1 cellular context compared by ENCODE assay signal in genomic region chr3:147518465-147518864, GRCh38.
TF ChIP-seq lines count a peak whose summit lies in the region.

No MANE protein-coding gene starts in this region.

TF ChIP-seq in H1, 55 proteins besides CTCF, POLR2A, EP300 and RAD21 (continued from another document):
- TF ChIP-seq, protein P1, sequence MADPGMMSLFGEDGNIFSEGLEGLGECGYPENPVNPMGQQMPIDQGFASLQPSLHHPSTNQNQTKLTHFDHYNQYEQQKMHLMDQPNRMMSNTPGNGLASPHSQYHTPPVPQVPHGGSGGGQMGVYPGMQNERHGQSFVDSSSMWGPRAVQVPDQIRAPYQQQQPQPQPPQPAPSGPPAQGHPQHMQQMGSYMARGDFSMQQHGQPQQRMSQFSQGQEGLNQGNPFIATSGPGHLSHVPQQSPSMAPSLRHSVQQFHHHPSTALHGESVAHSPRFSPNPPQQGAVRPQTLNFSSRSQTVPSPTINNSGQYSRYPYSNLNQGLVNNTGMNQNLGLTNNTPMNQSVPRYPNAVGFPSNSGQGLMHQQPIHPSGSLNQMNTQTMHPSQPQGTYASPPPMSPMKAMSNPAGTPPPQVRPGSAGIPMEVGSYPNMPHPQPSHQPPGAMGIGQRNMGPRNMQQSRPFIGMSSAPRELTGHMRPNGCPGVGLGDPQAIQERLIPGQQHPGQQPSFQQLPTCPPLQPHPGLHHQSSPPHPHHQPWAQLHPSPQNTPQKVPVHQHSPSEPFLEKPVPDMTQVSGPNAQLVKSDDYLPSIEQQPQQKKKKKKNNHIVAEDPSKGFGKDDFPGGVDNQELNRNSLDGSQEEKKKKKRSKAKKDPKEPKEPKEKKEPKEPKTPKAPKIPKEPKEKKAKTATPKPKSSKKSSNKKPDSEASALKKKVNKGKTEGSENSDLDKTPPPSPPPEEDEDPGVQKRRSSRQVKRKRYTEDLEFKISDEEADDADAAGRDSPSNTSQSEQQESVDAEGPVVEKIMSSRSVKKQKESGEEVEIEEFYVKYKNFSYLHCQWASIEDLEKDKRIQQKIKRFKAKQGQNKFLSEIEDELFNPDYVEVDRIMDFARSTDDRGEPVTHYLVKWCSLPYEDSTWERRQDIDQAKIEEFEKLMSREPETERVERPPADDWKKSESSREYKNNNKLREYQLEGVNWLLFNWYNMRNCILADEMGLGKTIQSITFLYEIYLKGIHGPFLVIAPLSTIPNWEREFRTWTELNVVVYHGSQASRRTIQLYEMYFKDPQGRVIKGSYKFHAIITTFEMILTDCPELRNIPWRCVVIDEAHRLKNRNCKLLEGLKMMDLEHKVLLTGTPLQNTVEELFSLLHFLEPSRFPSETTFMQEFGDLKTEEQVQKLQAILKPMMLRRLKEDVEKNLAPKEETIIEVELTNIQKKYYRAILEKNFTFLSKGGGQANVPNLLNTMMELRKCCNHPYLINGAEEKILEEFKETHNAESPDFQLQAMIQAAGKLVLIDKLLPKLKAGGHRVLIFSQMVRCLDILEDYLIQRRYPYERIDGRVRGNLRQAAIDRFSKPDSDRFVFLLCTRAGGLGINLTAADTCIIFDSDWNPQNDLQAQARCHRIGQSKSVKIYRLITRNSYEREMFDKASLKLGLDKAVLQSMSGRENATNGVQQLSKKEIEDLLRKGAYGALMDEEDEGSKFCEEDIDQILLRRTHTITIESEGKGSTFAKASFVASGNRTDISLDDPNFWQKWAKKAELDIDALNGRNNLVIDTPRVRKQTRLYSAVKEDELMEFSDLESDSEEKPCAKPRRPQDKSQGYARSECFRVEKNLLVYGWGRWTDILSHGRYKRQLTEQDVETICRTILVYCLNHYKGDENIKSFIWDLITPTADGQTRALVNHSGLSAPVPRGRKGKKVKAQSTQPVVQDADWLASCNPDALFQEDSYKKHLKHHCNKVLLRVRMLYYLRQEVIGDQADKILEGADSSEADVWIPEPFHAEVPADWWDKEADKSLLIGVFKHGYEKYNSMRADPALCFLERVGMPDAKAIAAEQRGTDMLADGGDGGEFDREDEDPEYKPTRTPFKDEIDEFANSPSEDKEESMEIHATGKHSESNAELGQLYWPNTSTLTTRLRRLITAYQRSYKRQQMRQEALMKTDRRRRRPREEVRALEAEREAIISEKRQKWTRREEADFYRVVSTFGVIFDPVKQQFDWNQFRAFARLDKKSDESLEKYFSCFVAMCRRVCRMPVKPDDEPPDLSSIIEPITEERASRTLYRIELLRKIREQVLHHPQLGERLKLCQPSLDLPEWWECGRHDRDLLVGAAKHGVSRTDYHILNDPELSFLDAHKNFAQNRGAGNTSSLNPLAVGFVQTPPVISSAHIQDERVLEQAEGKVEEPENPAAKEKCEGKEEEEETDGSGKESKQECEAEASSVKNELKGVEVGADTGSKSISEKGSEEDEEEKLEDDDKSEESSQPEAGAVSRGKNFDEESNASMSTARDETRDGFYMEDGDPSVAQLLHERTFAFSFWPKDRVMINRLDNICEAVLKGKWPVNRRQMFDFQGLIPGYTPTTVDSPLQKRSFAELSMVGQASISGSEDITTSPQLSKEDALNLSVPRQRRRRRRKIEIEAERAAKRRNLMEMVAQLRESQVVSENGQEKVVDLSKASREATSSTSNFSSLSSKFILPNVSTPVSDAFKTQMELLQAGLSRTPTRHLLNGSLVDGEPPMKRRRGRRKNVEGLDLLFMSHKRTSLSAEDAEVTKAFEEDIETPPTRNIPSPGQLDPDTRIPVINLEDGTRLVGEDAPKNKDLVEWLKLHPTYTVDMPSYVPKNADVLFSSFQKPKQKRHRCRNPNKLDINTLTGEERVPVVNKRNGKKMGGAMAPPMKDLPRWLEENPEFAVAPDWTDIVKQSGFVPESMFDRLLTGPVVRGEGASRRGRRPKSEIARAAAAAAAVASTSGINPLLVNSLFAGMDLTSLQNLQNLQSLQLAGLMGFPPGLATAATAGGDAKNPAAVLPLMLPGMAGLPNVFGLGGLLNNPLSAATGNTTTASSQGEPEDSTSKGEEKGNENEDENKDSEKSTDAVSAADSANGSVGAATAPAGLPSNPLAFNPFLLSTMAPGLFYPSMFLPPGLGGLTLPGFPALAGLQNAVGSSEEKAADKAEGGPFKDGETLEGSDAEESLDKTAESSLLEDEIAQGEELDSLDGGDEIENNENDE (IDR thresholded peaks at IDR 0.05; ENCODE audit: insufficient replicate concordance, low read length), result no peak
- TF ChIP-seq, protein P2, sequence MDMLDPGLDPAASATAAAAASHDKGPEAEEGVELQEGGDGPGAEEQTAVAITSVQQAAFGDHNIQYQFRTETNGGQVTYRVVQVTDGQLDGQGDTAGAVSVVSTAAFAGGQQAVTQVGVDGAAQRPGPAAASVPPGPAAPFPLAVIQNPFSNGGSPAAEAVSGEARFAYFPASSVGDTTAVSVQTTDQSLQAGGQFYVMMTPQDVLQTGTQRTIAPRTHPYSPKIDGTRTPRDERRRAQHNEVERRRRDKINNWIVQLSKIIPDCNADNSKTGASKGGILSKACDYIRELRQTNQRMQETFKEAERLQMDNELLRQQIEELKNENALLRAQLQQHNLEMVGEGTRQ (IDR thresholded peaks at IDR 0.05; ENCODE audit: low read length), result no peak
- TF ChIP-seq JUN (IDR thresholded peaks at IDR 0.05; ENCODE audit: low read depth, low read length), result no peak
